ENCODE assay signal across 13 cellular contexts in genomic region chr5:72380491-72381274, GRCh38.
DNase-seq lines count a peak whose midpoint lies in the region; ATAC-seq, FAIRE-seq and TF ChIP-seq lines count a peak whose summit lies in the region.
"Had no signal": no experiment of that assay in that cellular context is flagged by ENCODE, and none has a peak within 500 bp of the region (broad histone marks: within the 10 kb centered on the region; RNA-seq: fewer than 3 reads in every experiment).

No MANE protein-coding gene starts in this region.

- H3K4me2 ChIP-seq in trophoblast cell (ENCODE audit: low read length) = no peak overlapping the region

- no peak overlapping the region for H3K4ac ChIP-seq in trophoblast cell (ENCODE audit: low read depth, low read length)

- FAIRE-seq in GM12892 (lab: Jason Lieb, UNC) = no peak
- FAIRE-seq: D721Med had no signal

- H4K8ac ChIP-seq in trophoblast cell (ENCODE audit: low read depth, low read length) = no peak overlapping the region

- no peaks in the 10 kb centered on the region for H3K79me1 ChIP-seq in trophoblast cell (ENCODE audit: low read length)

- no peak overlapping the region for H3K4me3 ChIP-seq in trophoblast cell (ENCODE audit: low read depth, low read length)

- no CpG with 5 or more reads among the region's 7 CpGs for whole genome bisulfite sequencing in trophoblast cell (ENCODE audit: extremely low coverage, insufficient coverage, insufficient read length)

- TF ChIP-seq POLR2A in GM12892 (IDR thresholded peaks at IDR 0.05; ENCODE audit: low read depth, low read length) = no peak

- H3K18ac ChIP-seq in trophoblast cell (ENCODE audit: low read length) = no peak overlapping the region

- no peak overlapping the region for H2AFZ ChIP-seq in trophoblast cell (ENCODE audit: insufficient read depth, low read length, poor library complexity)

- H3K79me2 ChIP-seq in trophoblast cell (ENCODE audit: control insufficient read depth, insufficient read depth, low read length, poor library complexity) = no peaks in the 10 kb centered on the region

- peaks cover 14% of the 10 kb centered on the region for H3K27me3 Mint-ChIP-seq in activated CD4-positive, alpha-beta memory T cell treated with anti-CD3 and anti-CD28 coated beads, Interleukin-2, amount 10 ng/mL, durations not matched to agents 7 days and 5 days
- H3K27me3 Mint-ChIP-seq in nephron progenitor cell (ENCODE audit: low read depth, poor library complexity) = peaks cover 4% of the 10 kb centered on the region

- DNase-seq in GM12892 (ENCODE audit: insufficient read length) = peak; percentile 20
- DNase-seq in UCSD-AML1 (lab: John Stamatoyannopoulos, UW; ENCODE audit: unreplicated experiment) = peak; percentile 28
- no peak for DNase-seq in trophoblast cell
- no peak for DNase-seq in COLO668 (lab: John Stamatoyannopoulos, UW; ENCODE audit: unreplicated experiment)
- no peak for DNase-seq in DMS153 (lab: John Stamatoyannopoulos, UW)
- no peak for DNase-seq in activated CD4-positive, alpha-beta memory T cell treated with anti-CD3 and anti-CD28 coated beads, Interleukin-2, amount 10 ng/mL, durations not matched to agents 7 days and 5 days
- no peak for DNase-seq in nephron progenitor cell
- DNase-seq: activated CD4-positive, alpha-beta T cell treated with anti-CD3 and anti-CD28 coated beads, Interleukin-2, amount 50 U/mL, for 4 hours; activated naive CD8-positive, alpha-beta T cell treated with anti-CD3 and anti-CD28 coated beads, Interleukin-2, amount 50 U/mL, for 24 hours; NCI-H1417 treated with DMSO at 0.1 percent for 48 hours had no signal

- H3K4me1 ChIP-seq in trophoblast cell (ENCODE audit: control insufficient read depth in 1 of 2, insufficient read depth in 2 of 2, low read length in 2 of 2) = peaks cover 0 to 5% of the 10 kb centered on the region in 2 experiments

- H3K36me3 ChIP-seq in trophoblast cell (ENCODE audit: control insufficient read depth in 1 of 2, insufficient read depth in 2 of 2, low read length in 2 of 2) = no peaks in the 10 kb centered on the region

- H2BK120ac ChIP-seq in trophoblast cell (ENCODE audit: insufficient read depth, low read length, poor library complexity) = no peak overlapping the region

- CTCF ChIA-PET in activated CD4-positive, alpha-beta memory T cell treated with anti-CD3 and anti-CD28 coated beads, Interleukin-2, amount 10 ng/mL, durations not matched to agents 7 days and 5 days (lab: Charles Lee) = no interaction called here

- H2BK12ac ChIP-seq in trophoblast cell (ENCODE audit: low read length) = peak overlapping the region; percentile 58

- H3K4me3 Mint-ChIP-seq in activated CD4-positive, alpha-beta memory T cell treated with anti-CD3 and anti-CD28 coated beads, Interleukin-2, amount 10 ng/mL, durations not matched to agents 7 days and 5 days = no peak overlapping the region
- H3K4me3 Mint-ChIP-seq in nephron progenitor cell = no peak overlapping the region
- H3K4me3 Mint-ChIP-seq: activated naive CD8-positive, alpha-beta T cell treated with anti-CD3 and anti-CD28 coated beads, Interleukin-2, amount 50 U/mL, for 24 hours; stimulated activated effector memory CD8-positive, alpha-beta T cell treated with anti-CD3 and anti-CD28 coated beads, Interleukin-12 subunit alpha, Interleukin-12 subunit beta, amount 100 ng/mL, for 72 hours had no signal

- TF ChIP-seq CTCF in nephron progenitor cell (IDR thresholded peaks at IDR 0.05) = no peak

- POLR2A ChIA-PET in activated CD4-positive, alpha-beta memory T cell treated with anti-CD3 and anti-CD28 coated beads, Interleukin-2, amount 10 ng/mL, durations not matched to agents 7 days and 5 days (lab: Charles Lee) = no interaction called here

- H3K9me3 ChIP-seq in trophoblast cell (ENCODE audit: insufficient read depth, low read depth, low read length) = peaks cover 2% of the 10 kb centered on the region

- H2AK5ac ChIP-seq in trophoblast cell (ENCODE audit: low read length) = no peak overlapping the region

- no peaks in the 10 kb centered on the region for H3K27me3 ChIP-seq in trophoblast cell (ENCODE audit: insufficient read depth, low read length)

- H3K23ac ChIP-seq in trophoblast cell (ENCODE audit: low read length) = no peak overlapping the region

- H3K36me3 Mint-ChIP-seq in activated CD4-positive, alpha-beta memory T cell treated with anti-CD3 and anti-CD28 coated beads, Interleukin-2, amount 10 ng/mL, durations not matched to agents 7 days and 5 days (ENCODE audit: low read depth) = no peaks in the 10 kb centered on the region
- H3K36me3 Mint-ChIP-seq in nephron progenitor cell (ENCODE audit: low read depth) = no peaks in the 10 kb centered on the region
- H3K36me3 Mint-ChIP-seq: stimulated activated effector memory CD8-positive, alpha-beta T cell treated with anti-CD3 and anti-CD28 coated beads, Interleukin-12 subunit alpha, Interleukin-12 subunit beta, amount 100 ng/mL, for 72 hours had no signal

- no peak overlapping the region for H4K12ac ChIP-seq in trophoblast cell (ENCODE audit: low read depth, low read length)

- no peak overlapping the region for H3K27ac Mint-ChIP-seq in activated CD4-positive, alpha-beta memory T cell treated with anti-CD3 and anti-CD28 coated beads, Interleukin-2, amount 10 ng/mL, durations not matched to agents 7 days and 5 days
- H3K27ac Mint-ChIP-seq in nephron progenitor cell = no peak overlapping the region
- H3K27ac Mint-ChIP-seq: activated naive CD8-positive, alpha-beta T cell treated with anti-CD3 and anti-CD28 coated beads, Interleukin-2, amount 50 U/mL, for 24 hours; stimulated activated effector memory CD8-positive, alpha-beta T cell treated with anti-CD3 and anti-CD28 coated beads, Interleukin-12 subunit alpha, Interleukin-12 subunit beta, amount 100 ng/mL, for 72 hours had no signal

- H4K91ac ChIP-seq in trophoblast cell (ENCODE audit: low read depth, low read length) = no peak overlapping the region

- H3K27ac ChIP-seq in trophoblast cell (ENCODE audit: low read depth, low read length) = no peak overlapping the region

- H2BK5ac ChIP-seq in trophoblast cell (ENCODE audit: low read depth, low read length, poor library complexity) = no peak overlapping the region

- no peaks in the 10 kb centered on the region for H3K9me3 Mint-ChIP-seq in activated CD4-positive, alpha-beta memory T cell treated with anti-CD3 and anti-CD28 coated beads, Interleukin-2, amount 10 ng/mL, durations not matched to agents 7 days and 5 days
- H3K9me3 Mint-ChIP-seq in nephron progenitor cell = no peaks in the 10 kb centered on the region
- H3K9me3 Mint-ChIP-seq: stimulated activated effector memory CD8-positive, alpha-beta T cell treated with anti-CD3 and anti-CD28 coated beads, Interleukin-12 subunit alpha, Interleukin-12 subunit beta, amount 100 ng/mL, for 72 hours had no signal

- H3K9ac ChIP-seq in trophoblast cell (ENCODE audit: low read length) = no peak overlapping the region

- no peaks in the 10 kb centered on the region for H3K4me1 Mint-ChIP-seq in activated CD4-positive, alpha-beta memory T cell treated with anti-CD3 and anti-CD28 coated beads, Interleukin-2, amount 10 ng/mL, durations not matched to agents 7 days and 5 days
- H3K4me1 Mint-ChIP-seq in nephron progenitor cell = peaks cover 17% of the 10 kb centered on the region
- H3K4me1 Mint-ChIP-seq: activated naive CD8-positive, alpha-beta T cell treated with anti-CD3 and anti-CD28 coated beads, Interleukin-2, amount 50 U/mL, for 24 hours; stimulated activated effector memory CD8-positive, alpha-beta T cell treated with anti-CD3 and anti-CD28 coated beads, Interleukin-12 subunit alpha, Interleukin-12 subunit beta, amount 100 ng/mL, for 72 hours had no signal

- peak; percentile 47 for ATAC-seq in HG03060 (IDR thresholded peaks at IDR 0.05; ENCODE audit: low read depth, unreplicated experiment)
- ATAC-seq: activated naive CD8-positive, alpha-beta T cell treated with anti-CD3 and anti-CD28 coated beads, Interleukin-2, amount 50 U/mL, for 24 hours; stimulated activated effector memory CD8-positive, alpha-beta T cell treated with anti-CD3 and anti-CD28 coated beads, Interleukin-12 subunit alpha, Interleukin-12 subunit beta, amount 100 ng/mL, for 72 hours had no signal

- no peak overlapping the region for H3K14ac ChIP-seq in trophoblast cell (ENCODE audit: low read length)

Comparison
In these comparisons a context has a peak if more than half of its experiments do, and no peak if none do; other contexts are left out.
1. DNase-seq: peak in GM12892 (single experiment) and UCSD-AML1 (single experiment); none in trophoblast cell (0 of 2), COLO668 (single experiment), DMS153 (single experiment), activated CD4-positive, alpha-beta memory T cell treated with anti-CD3 and anti-CD28 coated beads, Interleukin-2, amount 10 ng/mL, durations not matched to agents 7 days and 5 days (single experiment) and nephron progenitor cell (single experiment).